Comparison of ENCODE assay signal across 13 cellular contexts in the genomic region with DNA sequence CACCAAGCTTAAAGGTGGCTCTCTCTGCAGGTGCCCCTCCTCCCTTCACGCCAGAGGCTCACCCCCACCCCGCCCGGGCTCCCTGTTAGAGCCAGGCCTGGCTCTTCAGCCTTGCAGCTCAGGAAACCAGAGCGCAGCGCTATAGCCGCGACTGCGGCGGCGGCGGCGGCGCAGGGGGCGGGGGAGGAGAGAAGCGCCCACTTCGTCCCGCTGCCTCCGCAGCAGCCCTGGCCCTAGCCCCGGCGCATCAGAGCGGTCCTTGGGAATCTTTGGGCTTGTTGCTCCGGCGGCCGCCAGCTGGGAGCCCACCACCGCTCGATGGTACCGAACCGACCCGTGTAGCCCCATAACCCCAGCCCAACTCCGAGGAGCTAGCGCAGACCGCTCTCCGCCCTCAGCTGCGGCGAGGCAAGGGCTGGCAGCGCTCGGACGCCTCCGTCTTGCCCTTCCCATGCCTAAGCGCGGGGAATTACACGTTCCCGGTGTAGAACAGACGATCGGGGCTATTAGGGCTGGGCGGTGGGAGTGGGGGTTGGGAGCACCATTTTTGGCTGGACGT. TPM values are rescaled to one million over a fixed set of nuclear protein-coding genes. Genes with fewer than 3 reads are reported as not detected.
DNase-seq lines count a peak whose midpoint lies in the region; ATAC-seq and TF ChIP-seq lines count a peak whose summit lies in the region.
"Had no signal": no experiment of that assay in that cellular context is flagged by ENCODE, and none has a peak within 500 bp of the region (broad histone marks: within the 10 kb centered on the region; RNA-seq: fewer than 3 reads in every experiment).

No MANE protein-coding gene starts in this region.

- no peaks in the 10 kb centered on the region for H4K20me1 ChIP-seq in mammary epithelial cell (ENCODE audit: insufficient read depth, low read length)

- H3K4me3 Mint-ChIP-seq in activated CD8-positive, alpha-beta T cell treated with anti-CD3 and anti-CD28 coated beads for 36 hours = no peak overlapping the region
- H3K4me3 Mint-ChIP-seq: activated T-cell treated with anti-CD3 and anti-CD28 coated beads, Interleukin-2, amount 50 U/mL, for 4 hours; neural crest cell had no signal

- H3K27me3 ChIP-seq in breast epithelium = peaks cover 4 to 66% of the 10 kb centered on the region in 2 donors
- H3K27me3 ChIP-seq in mammary epithelial cell (ENCODE audit: insufficient read depth, low read length) = peaks cover 28% of the 10 kb centered on the region
- H3K27me3 ChIP-seq in left lung = peaks cover 44 to 77% of the 10 kb centered on the region in 2 donors
- peaks cover 0 to 56% of the 10 kb centered on the region in 2 donors for H3K27me3 ChIP-seq in tibial nerve

- no peak for TF ChIP-seq CTCF in breast epithelium (IDR thresholded peaks at IDR 0.05)
- TF ChIP-seq CTCF in mammary epithelial cell (conservative IDR thresholded peaks at IDR 0.05 in 1 of 2, IDR thresholded peaks at IDR 0.05 in 1 of 2; ENCODE audit: extremely low read depth in 1 of 2, insufficient read depth in 1 of 2, low read depth in 1 of 2, low read length in 2 of 2) = no peak
- TF ChIP-seq CTCF in left lung (IDR thresholded peaks at IDR 0.05) = no peak
- no peak for TF ChIP-seq CTCF in tibial nerve (IDR thresholded peaks at IDR 0.05)
- no peak for TF ChIP-seq CTCF in activated CD8-positive, alpha-beta T cell treated with anti-CD3 and anti-CD28 coated beads for 36 hours (IDR thresholded peaks at IDR 0.05)

- H3K4me1 ChIP-seq in breast epithelium = peaks cover 0 to 16% of the 10 kb centered on the region in 2 donors
- peaks cover 6% of the 10 kb centered on the region for H3K4me1 ChIP-seq in mammary epithelial cell (ENCODE audit: insufficient read depth, low read length)
- H3K4me1 ChIP-seq in left lung = peaks cover 14 to 20% of the 10 kb centered on the region in 2 donors
- peaks cover 0 to 27% (median 15%) of the 10 kb centered on the region in 4 donors for H3K4me1 ChIP-seq in tibial nerve

- WGBS in mammary epithelial cell (ENCODE audit: low coverage, missing lambda C conversion rate) = 4% methylated on average over 30 of the region's 47 CpGs
- WGBS in tibial nerve, 2 donors = 3 to 4% methylated on average over 26 to 34 of the region's 47 CpGs

- POLR2A ChIA-PET in activated CD8-positive, alpha-beta T cell treated with anti-CD3 and anti-CD28 coated beads for 36 hours (lab: Charles Lee) = no interaction called here

- no peaks in the 10 kb centered on the region for H3K36me3 Mint-ChIP-seq in activated CD8-positive, alpha-beta T cell treated with anti-CD3 and anti-CD28 coated beads for 36 hours (ENCODE audit: low read depth)

- intact Hi-C loops in breast epithelium (cut with DNase I; ENCODE audit: low total_unique reads) (no loop called here), mammary epithelial cell (cut with micrococcal nuclease) (no loop called here), left lung (cut with DNase I) (no loop called here)
- intact Hi-C loops in activated CD8-positive, alpha-beta T cell treated with anti-CD3 and anti-CD28 coated beads for 36 hours (cut with micrococcal nuclease) = no loop called here

- no peaks in the 10 kb centered on the region for H3K79me2 ChIP-seq in mammary epithelial cell (ENCODE audit: insufficient read depth, low read length)

- H3K4me3 ChIP-seq in breast epithelium (peak overlapping the region in 2 of 3 donors; percentile 24 to 60), mammary epithelial cell (replicated peaks in 1 of 3; ENCODE audit: insufficient read depth in 1 of 3, low read depth in 2 of 3, low read length in 3 of 3) (no peak overlapping the region), left lung (peak overlapping the region in 1 of 2 donors; percentile 33), tibial nerve (peak overlapping the region in 3 of 4 donors; percentile 15 to 25 (median 16))
- H3K4me3 ChIP-seq: MG63 had no signal

- BruUV-seq in mammary epithelial cell (replicated peaks; lab: Mats Ljungman, UMichigan) = no TSS peak

- DNase-seq in breast epithelium (ENCODE audit: low spot score in 2 of 2) (no peak), mammary epithelial cell (no peak), cerebellar cortex (ENCODE audit: low spot score) (peak; percentile 33), left lung (no peak), tibial nerve (ENCODE audit: low spot score in 2 of 2) (no peak), dermis blood vessel endothelial cell (no peak)
- no peak for DNase-seq in activated CD8-positive, alpha-beta T cell treated with anti-CD3 and anti-CD28 coated beads for 36 hours
- DNase-seq: activated T-cell treated with anti-CD3 and anti-CD28 coated beads, Interleukin-2, amount 50 U/mL, for 4 hours; MG63; NCI-H446 had no signal

- TF ChIP-seq POLR2A in breast epithelium (IDR thresholded peaks at IDR 0.05) (no peak), tibial nerve (IDR thresholded peaks at IDR 0.05) (no peak)

- H3K36me3 ChIP-seq in breast epithelium = no peaks in the 10 kb centered on the region
- H3K36me3 ChIP-seq in mammary epithelial cell (ENCODE audit: insufficient read depth, low read length) = no peaks in the 10 kb centered on the region
- H3K36me3 ChIP-seq in left lung = no peaks in the 10 kb centered on the region
- H3K36me3 ChIP-seq in tibial nerve = no peaks in the 10 kb centered on the region
- H3K36me3 ChIP-seq: MG63 had no signal

- no peak overlapping the region for H2AFZ ChIP-seq in mammary epithelial cell (ENCODE audit: low read depth, low read length)

- peaks cover 11% of the 10 kb centered on the region for H3K4me1 Mint-ChIP-seq in activated CD8-positive, alpha-beta T cell treated with anti-CD3 and anti-CD28 coated beads for 36 hours (ENCODE audit: low read depth)

- H3K9me3 ChIP-seq in breast epithelium (no peaks in the 10 kb centered on the region), mammary epithelial cell (replicated peaks; ENCODE audit: insufficient read depth, low read length) (no peaks in the 10 kb centered on the region), left lung (no peaks in the 10 kb centered on the region), tibial nerve (no peaks in the 10 kb centered on the region)
- H3K9me3 ChIP-seq: MG63 had no signal

- H3K4me2 ChIP-seq in mammary epithelial cell (ENCODE audit: insufficient read depth, low read depth, low read length) = no peak overlapping the region

- H3K27ac Mint-ChIP-seq in activated CD8-positive, alpha-beta T cell treated with anti-CD3 and anti-CD28 coated beads for 36 hours = no peak overlapping the region

- in situ Hi-C loops in mammary epithelial cell (cut with MboI; ENCODE audit: low sequenced_read_pairs in 2 of 2) = no loop called here

- H3K9ac ChIP-seq in mammary epithelial cell (ENCODE audit: insufficient read depth, low read length) = no peak overlapping the region

- CTCF ChIA-PET in mammary epithelial cell (lab: Charles Lee; ENCODE audit: low non-redundant PET) = no interaction called here
- CTCF ChIA-PET in activated CD8-positive, alpha-beta T cell treated with anti-CD3 and anti-CD28 coated beads for 36 hours (lab: Charles Lee) = no interaction called here

- ATAC-seq in left lung (peak; percentile 35), GM21515 (IDR thresholded peaks at IDR 0.05; ENCODE audit: unreplicated experiment) (no peak)
- ATAC-seq in activated CD8-positive, alpha-beta T cell treated with anti-CD3 and anti-CD28 coated beads for 36 hours = no peak
- ATAC-seq: activated T-cell treated with anti-CD3 and anti-CD28 coated beads, Interleukin-2, amount 50 U/mL, for 4 hours had no signal

- dilution Hi-C loops in mammary epithelial cell (cut with HindIII; ENCODE audit: low sequenced_read_pairs) = no loop called here

- no peak for TF ChIP-seq EP300 in tibial nerve (IDR thresholded peaks at IDR 0.05)

- peaks cover 45% of the 10 kb centered on the region for H3K27me3 Mint-ChIP-seq in activated CD8-positive, alpha-beta T cell treated with anti-CD3 and anti-CD28 coated beads for 36 hours

- H3K9me3 Mint-ChIP-seq in activated CD8-positive, alpha-beta T cell treated with anti-CD3 and anti-CD28 coated beads for 36 hours = no peaks in the 10 kb centered on the region
- H3K9me3 Mint-ChIP-seq: activated T-cell treated with anti-CD3 and anti-CD28 coated beads, Interleukin-2, amount 50 U/mL, for 4 hours; neural crest cell had no signal

- no peak overlapping the region for H3K27ac ChIP-seq in breast epithelium
- no peak overlapping the region for H3K27ac ChIP-seq in mammary epithelial cell (ENCODE audit: insufficient read depth, low read depth, low read length)
- no peak overlapping the region for H3K27ac ChIP-seq in left lung
- no peak overlapping the region for H3K27ac ChIP-seq in tibial nerve

RNA-seq across cellular contexts. Expression of gene RASGRF1, which starts 1.2 kb away (rescaled TPM):
- total RNA-seq in breast epithelium (under 1 TPM in 2 of 3 donors, not detected in 1; 0.15 to 0.16 TPM), mammary epithelial cell (under 1 TPM; 0.33 to 0.71 TPM), left lung (10 to 100 TPM; 24.0 to 63.2 TPM), tibial nerve (under 1 TPM; 0.30 to 0.98 (median 0.65) TPM), dermis blood vessel endothelial cell (0.33 and 2.2 TPM in 2 replicates)
- 1.1 TPM for polyA plus RNA-seq in mammary epithelial cell
- polyA minus RNA-seq in mammary epithelial cell = 0.67 TPM
- not detected for total RNA-seq in activated CD8-positive, alpha-beta T cell treated with anti-CD3 and anti-CD28 coated beads for 36 hours
- polyA plus RNA-seq: aorta had no signal

Comparison
In these comparisons a context has a peak if more than half of its experiments do, and no peak if none do; other contexts are left out.
1. H3K4me3 ChIP-seq: peak in breast epithelium (2 of 3) and tibial nerve (3 of 4); none in mammary epithelial cell (0 of 3).